In genomic region chr5:172418847-172419810, GRCh38 we compare ENCODE assay signal across 14 cellular contexts. TPM values are rescaled to one million over a fixed set of nuclear protein-coding genes. Genes with fewer than 3 reads are reported as not detected.
DNase-seq lines count a peak whose midpoint lies in the region; ATAC-seq and TF ChIP-seq lines count a peak whose summit lies in the region.
"Had no signal": no experiment of that assay in that cellular context is flagged by ENCODE, and none has a peak within 500 bp of the region (broad histone marks: within the 10 kb centered on the region; RNA-seq: fewer than 3 reads in every experiment).

No MANE protein-coding gene starts in this region.

- peak overlapping the region; percentile 30; the same call in 1 of the 2 replicates for H3K4me3 ChIP-seq in ACC112 (ENCODE audit: low read depth, low read length)
- H3K4me3 ChIP-seq in RWPE2 (ENCODE audit: severe bottlenecking), result no peak overlapping the region
- peak overlapping the region; percentile 20 for H3K4me3 ChIP-seq in fibroblast of the aortic adventitia (ENCODE audit: low read depth, low read length)
- no peak overlapping the region for H3K4me3 ChIP-seq in parathyroid adenoma (ENCODE audit: low read depth, low read length)
- H3K4me3 ChIP-seq: GM12878 had no signal

- H3K27ac ChIP-seq in ACC112 (ENCODE audit: low read depth, low read length), result peak overlapping the region; percentile 75
- peak overlapping the region; percentile 77 for H3K27ac ChIP-seq in RWPE2 (ENCODE audit: poor library complexity, severe bottlenecking)
- peak overlapping the region; percentile 3 for H3K27ac ChIP-seq in parathyroid adenoma
- H3K27ac ChIP-seq: HL-60 had no signal

- H3K4me1 ChIP-seq in ACC112 (ENCODE audit: control insufficient read depth, insufficient read depth, low read length, unreplicated experiment) (peaks cover 57% of the 10 kb centered on the region), RWPE2 (ENCODE audit: insufficient read depth, poor library complexity, severe bottlenecking) (peaks cover 50% of the 10 kb centered on the region), parathyroid adenoma (no peaks in the 10 kb centered on the region)

- H3K9ac ChIP-seq in parathyroid adenoma, result no peak overlapping the region

- no peaks in the 10 kb centered on the region for H3K27me3 ChIP-seq in ACC112 (ENCODE audit: insufficient read depth, low read length)
- no peaks in the 10 kb centered on the region for H3K27me3 ChIP-seq in RWPE2 (ENCODE audit: insufficient read depth, poor library complexity, severe bottlenecking)
- no peaks in the 10 kb centered on the region for H3K27me3 ChIP-seq in parathyroid adenoma (ENCODE audit: control insufficient read depth, insufficient read depth, low read length)

- no peaks in the 10 kb centered on the region for H3K9me3 ChIP-seq in RWPE2 (ENCODE audit: severe bottlenecking)
- no peaks in the 10 kb centered on the region for H3K9me3 ChIP-seq in parathyroid adenoma (ENCODE audit: control insufficient read depth, low read length)

- H2AFZ ChIP-seq in ACC112 (ENCODE audit: low read length, unreplicated experiment) (no peak overlapping the region), parathyroid adenoma (no peak overlapping the region)

- H3K36me3 ChIP-seq in ACC112 (ENCODE audit: insufficient read depth, low read length) (no peaks in the 10 kb centered on the region), RWPE2 (ENCODE audit: low read depth) (peaks cover 38% of the 10 kb centered on the region), parathyroid adenoma (ENCODE audit: control insufficient read depth, insufficient read depth, low read length) (no peaks in the 10 kb centered on the region)

- peak; percentile 14 for ATAC-seq in RWPE2 (ENCODE audit: low read depth)
- ATAC-seq: GM12878 had no signal

- TF ChIP-seq CTCF in RWPE2 (IDR thresholded peaks at IDR 0.05; ENCODE audit: poor library complexity, severe bottlenecking) (no peak), fibroblast of the aortic adventitia (IDR thresholded peaks at IDR 0.05; ENCODE audit: insufficient read depth, low read length) (no peak), parathyroid adenoma (IDR thresholded peaks at IDR 0.05) (no peak)

- DNase-seq in RWPE2 (ENCODE audit: low spot score), result peak; percentile 87
- peak; percentile 43 for DNase-seq in fibroblast of the aortic adventitia (ENCODE audit: low read depth)
- no peak for DNase-seq in DMS114 treated with DMSO at 0.1 percent for 48 hours (lab: John Stamatoyannopoulos, UW; ENCODE audit: unreplicated experiment)
- no peak for DNase-seq in activated gamma-delta T cell (lab: John Stamatoyannopoulos, UW)
- DNase-seq in NCI-H146 treated with DMSO at 0.1 percent for 48 hours (lab: John Stamatoyannopoulos, UW; ENCODE audit: unreplicated experiment), result no peak
- no peak for DNase-seq in activated CD4-positive, alpha-beta T cell treated with anti-CD3 and anti-CD28 coated beads for 4 hours
- DNase-seq: activated T-cell treated with anti-CD3 and anti-CD28 coated beads, Interleukin-2, amount 50 U/mL, for 24 hours; mesendoderm; NCI-H1930 had no signal

- H3K4me2 ChIP-seq in parathyroid adenoma (ENCODE audit: low read length), result no peak overlapping the region

- peaks cover 28% of the 10 kb centered on the region for H3K79me2 ChIP-seq in ACC112 (ENCODE audit: control insufficient read depth, insufficient read depth, low read length, unreplicated experiment)
- H3K79me2 ChIP-seq in parathyroid adenoma, result no peaks in the 10 kb centered on the region

RNA-seq across cellular contexts. Expression of gene SH3PXD2B, which starts 35.2 kb away (rescaled TPM):
- total RNA-seq in fibroblast of the aortic adventitia (ENCODE audit: low replicate concordance), result 25.3 and 46.7 TPM in 2 replicates
- total RNA-seq: B cell had no signal

Comparison
In these comparisons a context has a peak if more than half of its experiments do, and no peak if none do; other contexts are left out.
1. H3K27ac ChIP-seq: peak in every context shown above with its lines; median percentile 77 in RWPE2; 75 in ACC112; 3 in parathyroid adenoma.
2. H3K4me3 ChIP-seq: peak in ACC112 (single experiment) and fibroblast of the aortic adventitia (single experiment); none in RWPE2 (single experiment) and parathyroid adenoma (single experiment).
3. DNase-seq: peak in RWPE2 (single experiment) and fibroblast of the aortic adventitia (single experiment); none in DMS114 treated with DMSO at 0.1 percent for 48 hours (single experiment), activated gamma-delta T cell (single experiment), NCI-H146 treated with DMSO at 0.1 percent for 48 hours (single experiment) and activated CD4-positive, alpha-beta T cell treated with anti-CD3 and anti-CD28 coated beads for 4 hours (0 of 2).